10 cellular contexts compared by ENCODE assay signal in the genomic region with DNA sequence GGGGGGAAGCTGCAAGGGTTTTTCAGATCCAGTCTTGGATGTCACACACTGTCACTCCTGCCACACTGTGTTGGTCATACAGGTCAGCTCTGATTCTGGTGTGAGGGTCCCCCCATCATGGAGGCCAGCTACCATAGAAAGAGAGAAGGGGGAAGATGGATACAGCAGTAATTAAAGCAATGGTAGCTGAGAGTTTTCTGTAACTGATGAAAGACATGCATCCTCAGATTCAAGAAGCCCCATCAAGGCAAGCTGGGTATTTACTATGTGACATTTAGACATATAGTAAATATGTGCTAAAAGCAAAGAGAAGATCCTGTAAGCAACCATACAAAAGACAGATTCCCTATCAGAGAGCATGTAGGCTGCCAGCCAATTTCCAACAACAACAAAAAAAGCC.
"Had no signal": no experiment of that assay in that cellular context is flagged by ENCODE, and none has a peak within 500 bp of the region (broad histone marks: within the 10 kb centered on the region; RNA-seq: fewer than 3 reads in every experiment).

No MANE protein-coding gene starts in this region.

- H3K36me3 Mint-ChIP-seq: IgD-negative memory B cell had no signal

- H3K27ac ChIP-seq: GM23248, HL-60 had no signal

- DNase-seq: H9, HCEC 1CT, HFFc6, KBM-7 had no signal

- ATAC-seq: HepG2 had no signal

- H3K4me3 ChIP-seq: GM23248 had no signal

- H3K4me3 Mint-ChIP-seq: H9, HFFc6, IgD-negative memory B cell had no signal

- H3K9ac ChIP-seq: GM23248 had no signal

- H3K27ac Mint-ChIP-seq: H9, HFFc6, IgD-negative memory B cell had no signal

- FAIRE-seq: H1, H54, HepG2 had no signal

- H2AFZ ChIP-seq: GM23248 had no signal

- H3K4me1 Mint-ChIP-seq: IgD-negative memory B cell had no signal
